22 cellular contexts compared by ENCODE assay signal in genomic region chr12:46530373-46531056, GRCh38.
"Had no signal": no experiment of that assay in that cellular context is flagged by ENCODE, and none has a peak within 500 bp of the region (broad histone marks: within the 10 kb centered on the region; RNA-seq: fewer than 3 reads in every experiment).

No MANE protein-coding gene starts in this region.

- H3K36me3 ChIP-seq: gastrocnemius medialis, heart right ventricle, lower lobe of right lung, ovary, right lobe of liver had no signal

- H3K9ac ChIP-seq: SK-N-SH had no signal

- H3K4me1 Mint-ChIP-seq: activated B cell treated with CpG ODN at 0.5 μM for 24 hours had no signal

- ATAC-seq: gastrocnemius medialis had no signal

- H3K9me3 ChIP-seq: gastrocnemius medialis, lower lobe of right lung, ovary, right lobe of liver, testis had no signal

- H3K27me3 ChIP-seq: gastrocnemius medialis, heart right ventricle, ovary, right lobe of liver, testis had no signal

- H3K27ac ChIP-seq: coronary artery, gastrocnemius medialis, heart right ventricle, lower lobe of right lung, ovary, right lobe of liver, testis had no signal

- H3K4me1 ChIP-seq: right lobe of liver, testis had no signal

- H3K9me3 Mint-ChIP-seq: central memory CD8-positive, alpha-beta T cell; type B pancreatic cell had no signal

- H3K9me2 ChIP-seq: SK-N-SH had no signal

- H3K4me3 ChIP-seq: coronary artery, gastrocnemius medialis, heart right ventricle, lower lobe of right lung, ovary, right lobe of liver, smooth muscle cell, testis had no signal

- H3K27me3 Mint-ChIP-seq: activated B cell treated with CpG ODN at 0.5 μM for 24 hours; activated CD4-positive, alpha-beta memory T cell treated with anti-CD3 and anti-CD28 coated beads for 36 hours; central memory CD8-positive, alpha-beta T cell; T-cell; type B pancreatic cell had no signal

- H3K36me3 Mint-ChIP-seq: activated CD4-positive, alpha-beta memory T cell treated with anti-CD3 and anti-CD28 coated beads for 36 hours; brain; T-cell; type B pancreatic cell had no signal

- H3K27ac Mint-ChIP-seq: activated B cell treated with CpG ODN at 0.5 μM for 24 hours; activated CD4-positive, alpha-beta memory T cell treated with anti-CD3 and anti-CD28 coated beads for 36 hours; immature natural killer cell; mesothelial cell of epicardium; T-cell; type B pancreatic cell had no signal

- H3K4me3 Mint-ChIP-seq: activated B cell treated with CpG ODN at 0.5 μM for 24 hours; activated CD4-positive, alpha-beta memory T cell treated with anti-CD3 and anti-CD28 coated beads for 36 hours; brain; central memory CD8-positive, alpha-beta T cell; immature natural killer cell; mesothelial cell of epicardium; T-cell; type B pancreatic cell had no signal

- H3K4me2 ChIP-seq: SK-N-SH, smooth muscle cell had no signal

- DNase-seq: activated B cell treated with CpG ODN at 0.5 μM for 24 hours; activated CD4-positive, alpha-beta memory T cell treated with anti-CD3 and anti-CD28 coated beads for 36 hours; activated CD4-positive, alpha-beta T cell treated with anti-CD3 and anti-CD28 coated beads for 4 hours; activated naive CD4-positive, alpha-beta T cell treated with Interleukin-2 at 50 U/mL for 16 hours; activated T-cell treated with anti-CD3 and anti-CD28 coated beads for 4 hours; anterior cingulate cortex; gastrocnemius medialis; heart right ventricle; immature natural killer cell; lower lobe of right lung; right lobe of liver; SK-N-SH; stimulated activated CD4-positive, alpha-beta T cell treated with anti-CD3 and anti-CD28 coated beads, Interleukin-4, amount 100 ng/mL, for 1 hour; T-cell; testis had no signal
